Comparison of ENCODE assay signal across 8 cellular contexts in genomic region chr2:9984217-9984739, GRCh38. TPM values are rescaled to one million over a fixed set of nuclear protein-coding genes. Genes with fewer than 3 reads are reported as not detected.
A peak's percentile ranks its signal among the peaks of the same experiment; 100 is the strongest.
DNase-seq lines count a peak whose midpoint lies in the region; ATAC-seq, FAIRE-seq and TF ChIP-seq lines count a peak whose summit lies in the region.

No MANE protein-coding gene starts in this region.

- ATAC-seq in activated B cell treated with CpG ODN at 0.5 μM for 24 hours (ENCODE audit: low read depth), result peak; percentile 86
- ATAC-seq in gastroesophageal sphincter, result peak; percentile 73
- ATAC-seq in HG03378 (IDR thresholded peaks at IDR 0.05; ENCODE audit: unreplicated experiment), result no peak

- 2 to 8% methylated on average over 6 to 7 of the region's 7 CpGs for WGBS in gastroesophageal sphincter (ENCODE audit: low coverage in 1 of 2), 2 donors

- no peaks in the 10 kb centered on the region for H3K9me3 ChIP-seq in gastroesophageal sphincter

- H3K36me3 Mint-ChIP-seq in activated B cell treated with CpG ODN at 0.5 μM for 24 hours (ENCODE audit: low read depth), result no peaks in the 10 kb centered on the region
- no peaks in the 10 kb centered on the region for H3K36me3 Mint-ChIP-seq in osteocyte (ENCODE audit: unreplicated experiment)

- TF ChIP-seq CTCF in activated B cell treated with CpG ODN at 0.5 μM for 24 hours (IDR thresholded peaks at IDR 0.05) (no peak), gastroesophageal sphincter (IDR thresholded peaks at IDR 0.05) (peak; percentile 87 to 91 (median 88)), osteocyte (IDR thresholded peaks at IDR 0.05) (peak; percentile 76)

- H3K9me3 Mint-ChIP-seq in activated B cell treated with CpG ODN at 0.5 μM for 24 hours, result no peaks in the 10 kb centered on the region
- no peaks in the 10 kb centered on the region for H3K9me3 Mint-ChIP-seq in osteocyte (ENCODE audit: unreplicated experiment)

- H3K4me1 ChIP-seq in gastroesophageal sphincter, result peaks cover 0 to 35% (median 10%) of the 10 kb centered on the region in 3 donors

- intact Hi-C loops in activated B cell treated with CpG ODN at 0.5 μM for 24 hours (cut with micrococcal nuclease), result loop anchor here (1.0 to 10.0 kb wide), 6 partner anchors 45 to 681 kb away; partner anchors contain the start of gene RRM2

- H3K27me3 ChIP-seq in gastroesophageal sphincter, result no peaks in the 10 kb centered on the region

- peaks cover 16% of the 10 kb centered on the region for H3K27me3 Mint-ChIP-seq in activated B cell treated with CpG ODN at 0.5 μM for 24 hours
- no peaks in the 10 kb centered on the region for H3K27me3 Mint-ChIP-seq in osteocyte (ENCODE audit: unreplicated experiment)

- no peaks in the 10 kb centered on the region for H3K36me3 ChIP-seq in gastroesophageal sphincter

- H3K27ac ChIP-seq in gastroesophageal sphincter, result peak overlapping the region in 3 of 4 donors; percentile 47 to 79 (median 70)

- no peak for TF ChIP-seq POLR2A in gastroesophageal sphincter (IDR thresholded peaks at IDR 0.05)

- CTCF ChIA-PET in activated B cell treated with CpG ODN at 0.5 μM for 24 hours (lab: Charles Lee), result interaction anchor here (0.5 to 6.1 kb wide), 29 partner anchors 8 to 734 kb away, joined by 3 to 208 read pairs (median 5); partner anchors contain the start of genes KLF11 and TAF1B

- FAIRE-seq in A204.1 (lab: Jason Lieb, UNC), result peak; percentile 44

- H3K27ac Mint-ChIP-seq in activated B cell treated with CpG ODN at 0.5 μM for 24 hours, result no peak overlapping the region
- no peak overlapping the region for H3K27ac Mint-ChIP-seq in osteocyte (ENCODE audit: unreplicated experiment)

- TF ChIP-seq EP300 in gastroesophageal sphincter (IDR thresholded peaks at IDR 0.05), result no peak

- H3K4me3 Mint-ChIP-seq in activated B cell treated with CpG ODN at 0.5 μM for 24 hours, result no peak overlapping the region
- H3K4me3 Mint-ChIP-seq in osteocyte (ENCODE audit: unreplicated experiment), result no peak overlapping the region

- no peak overlapping the region for H3K4me3 ChIP-seq in gastroesophageal sphincter

- DNase-seq in ELF-1 (ENCODE audit: low read depth, low spot score) (peak; percentile 51), NCI-H146 (lab: John Stamatoyannopoulos, UW) (peak; percentile 18), activated B cell treated with CpG ODN at 0.5 μM for 24 hours (no peak), osteocyte (ENCODE audit: extremely low spot score, unreplicated experiment) (no peak), GDM1 (lab: John Stamatoyannopoulos, UW) (no peak)

- POLR2A ChIA-PET in activated B cell treated with CpG ODN at 0.5 μM for 24 hours (lab: Charles Lee), result interaction anchor here (0.6 to 1.5 kb wide), 6 partner anchors 45 to 141 kb away, joined by 3 to 11 read pairs (median 6); partner anchors contain the start of genes KLF11 and TAF1B

- peaks cover 6% of the 10 kb centered on the region for H3K4me1 Mint-ChIP-seq in activated B cell treated with CpG ODN at 0.5 μM for 24 hours
- peaks cover 11% of the 10 kb centered on the region for H3K4me1 Mint-ChIP-seq in osteocyte (ENCODE audit: unreplicated experiment)

RNA-seq across cellular contexts. Expression of gene GRHL1, which starts 32.8 kb away (rescaled TPM):
- 0.39 and 0.95 TPM in 2 replicates for total RNA-seq in activated B cell treated with CpG ODN at 0.5 μM for 24 hours
- total RNA-seq in gastroesophageal sphincter, result 1 to 10 TPM; 1.3 to 6.1 (median 2.3) TPM
- 0.32 and 0.81 TPM in 2 replicates for total RNA-seq in osteocyte

RNA-seq across cellular contexts. Expression of gene KLF11, which starts 59.1 kb away (rescaled TPM):
- total RNA-seq in activated B cell treated with CpG ODN at 0.5 μM for 24 hours (8.2 and 10.2 TPM in 2 replicates), gastroesophageal sphincter (10 to 100 TPM; 20.1 to 57.2 (median 33.6) TPM), osteocyte (15.9 and 17.4 TPM in 2 replicates)

Comparison
In these comparisons a context has a peak if more than half of its experiments do, and no peak if none do; other contexts are left out.
1. DNase-seq: peak in ELF-1 (single experiment) and NCI-H146 (single experiment); none in activated B cell treated with CpG ODN at 0.5 μM for 24 hours (single experiment), osteocyte (single experiment) and GDM1 (single experiment).